In the genomic region with DNA sequence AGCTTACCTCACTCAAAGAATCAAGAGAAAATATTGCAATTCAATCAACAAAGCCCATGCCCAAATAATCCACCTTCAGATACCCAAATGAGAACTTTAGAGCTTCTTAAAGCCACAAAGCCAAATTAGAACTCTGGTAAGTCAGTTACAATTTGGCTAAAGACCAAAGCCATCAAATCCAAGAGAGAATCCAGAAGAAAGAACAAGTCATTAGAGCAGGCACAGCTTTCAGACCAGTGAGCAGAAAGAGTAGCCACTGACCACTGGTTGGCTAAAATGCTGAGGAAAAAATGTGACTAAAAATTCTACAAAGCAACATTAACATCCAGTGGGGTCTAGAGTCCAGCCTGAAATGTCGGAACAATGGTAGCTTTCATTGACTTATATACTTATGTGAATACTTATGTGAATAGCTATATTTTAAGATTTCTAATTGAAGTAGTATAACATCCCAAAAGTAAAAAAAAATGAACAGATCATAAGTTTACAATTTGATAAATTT, we compare ENCODE assay signal across 35 cellular contexts.
"Had no signal": no experiment of that assay in that cellular context is flagged by ENCODE, and none has a peak within 500 bp of the region (broad histone marks: within the 10 kb centered on the region; RNA-seq: fewer than 3 reads in every experiment).

No MANE protein-coding gene starts in this region.

- H3K9ac ChIP-seq: KMS-11 had no signal

- H3K27me3 ChIP-seq: MG63 had no signal

- DNase-seq: Karpas-422, Kasumi-1, MG63, MV-4-11, NCI-H1048, NCI-H1092, NCI-H1092 treated with DMSO at 0.1 percent for 48 hours, NCI-H1105, NCI-H1105 treated with DMSO at 0.1 percent for 48 hours, NCI-H1417, NCI-H1417 treated with DMSO at 0.1 percent for 48 hours, NCI-H1436, NCI-H1436 treated with DMSO at 0.1 percent for 48 hours, NCI-H146, NCI-H1694, NCI-H1694 treated with DMSO at 0.1 percent for 48 hours, NCI-H187, NCI-H187 treated with DMSO at 0.1 percent for 48 hours, NCI-H1930, NCI-H2029, NCI-H2029 treated with DMSO at 0.1 percent for 48 hours, NCI-H2081, NCI-H2081 treated with DMSO at 0.1 percent for 48 hours, NCI-H2107, NCI-H2171, NCI-H2171 treated with DMSO at 0.1 percent for 48 hours, NCI-H2227 treated with DMSO at 0.1 percent for 48 hours, NCI-H226, NCI-H345, NCI-H446, NCI-H446 treated with DMSO at 0.1 percent for 48 hours, NCI-H510A, NCI-H510A treated with DMSO at 0.1 percent for 48 hours, NCI-H524 had no signal

- H3K27ac ChIP-seq: KMS-11 had no signal

- H3K36me3 ChIP-seq: MG63 had no signal

- H3K4me2 ChIP-seq: KMS-11 had no signal

- H3K4me3 ChIP-seq: MG63 had no signal

- H3K9me3 ChIP-seq: MG63 had no signal
